ENCODE assay signal across 8 cellular contexts in genomic region chr12:56644654-56645053, GRCh38. TPM values are rescaled to one million over a fixed set of nuclear protein-coding genes. Genes with fewer than 3 reads are reported as not detected.
DNase-seq lines count a peak whose midpoint lies in the region; ATAC-seq and TF ChIP-seq lines count a peak whose summit lies in the region.

No MANE protein-coding gene starts in this region.

- peaks cover 8% of the 10 kb centered on the region for H3K79me1 ChIP-seq in trophoblast cell (ENCODE audit: low read length)

- H3K18ac ChIP-seq in trophoblast cell (ENCODE audit: low read length) = no peak overlapping the region

- intact Hi-C loops in esophagus squamous epithelium (cut with DNase I) = loop anchor here (10.0 kb wide), 1 partner anchor 80 kb away; the partner anchor contains the start of gene NACA

- H3K9ac ChIP-seq in trophoblast cell (ENCODE audit: low read length) = peak overlapping the region; percentile 92

- H3K27me3 ChIP-seq in esophagus squamous epithelium = no peaks in the 10 kb centered on the region
- no peaks in the 10 kb centered on the region for H3K27me3 ChIP-seq in trophoblast cell (ENCODE audit: insufficient read depth, low read length)

- H2BK5ac ChIP-seq in trophoblast cell (ENCODE audit: low read depth, low read length, poor library complexity) = no peak overlapping the region

- H3K23ac ChIP-seq in trophoblast cell (ENCODE audit: low read length) = no peak overlapping the region

- peak; percentile 46 for DNase-seq in ELR (ENCODE audit: low read depth)
- DNase-seq in RKO (ENCODE audit: low spot score) = peak; percentile 64
- DNase-seq in esophagus squamous epithelium (lab: John Stamatoyannopoulos, UW) = no peak
- DNase-seq in trophoblast cell = no peak
- no peak for DNase-seq in DMS153 treated with DMSO at 0.1 percent for 48 hours (lab: John Stamatoyannopoulos, UW; ENCODE audit: unreplicated experiment)
- DNase-seq in NCI-H187 treated with DMSO at 0.1 percent for 48 hours (lab: John Stamatoyannopoulos, UW) = no peak
- no peak for DNase-seq in amygdala (lab: John Stamatoyannopoulos, UW)

- H4K91ac ChIP-seq in trophoblast cell (ENCODE audit: low read depth, low read length) = no peak overlapping the region

- H3K4me1 ChIP-seq in esophagus squamous epithelium = peaks cover 8 to 59% (median 36%) of the 10 kb centered on the region in 3 donors
- H3K4me1 ChIP-seq in trophoblast cell (ENCODE audit: control insufficient read depth in 1 of 2, insufficient read depth in 2 of 2, low read length in 2 of 2) = peaks cover 2 to 5% of the 10 kb centered on the region in 2 experiments

- no peak overlapping the region for H3K14ac ChIP-seq in trophoblast cell (ENCODE audit: low read length)

- H2AK5ac ChIP-seq in trophoblast cell (ENCODE audit: low read length) = no peak overlapping the region

- H3K4me3 ChIP-seq in esophagus squamous epithelium (peak overlapping the region; percentile 79 to 91 (median 86)), trophoblast cell (ENCODE audit: low read depth, low read length) (peak overlapping the region; percentile 95)

- no peak for TF ChIP-seq POLR2A in esophagus squamous epithelium (IDR thresholded peaks at IDR 0.05)

- WGBS in esophagus squamous epithelium, 2 donors = 24% methylated on average over 4 of the region's 4 CpGs
- no CpG with 5 or more reads among the region's 4 CpGs for WGBS in trophoblast cell (ENCODE audit: extremely low coverage, insufficient coverage, insufficient read length)

- no peak overlapping the region for H2BK120ac ChIP-seq in trophoblast cell (ENCODE audit: insufficient read depth, low read length, poor library complexity)

- H3K79me2 ChIP-seq in trophoblast cell (ENCODE audit: control insufficient read depth, insufficient read depth, low read length, poor library complexity) = peaks cover 14% of the 10 kb centered on the region

- peak overlapping the region; percentile 89 to 97 (median 94) for H3K27ac ChIP-seq in esophagus squamous epithelium
- H3K27ac ChIP-seq in trophoblast cell (ENCODE audit: low read depth, low read length) = no peak overlapping the region

- H3K4ac ChIP-seq in trophoblast cell (ENCODE audit: low read depth, low read length) = peak overlapping the region; percentile 99

- H3K9me3 ChIP-seq in esophagus squamous epithelium = no peaks in the 10 kb centered on the region
- peaks cover 1% of the 10 kb centered on the region for H3K9me3 ChIP-seq in trophoblast cell (ENCODE audit: insufficient read depth, low read depth, low read length)

- TF ChIP-seq CTCF in esophagus squamous epithelium (IDR thresholded peaks at IDR 0.05) = no peak

- ATAC-seq in GM18502 (IDR thresholded peaks at IDR 0.05; ENCODE audit: poor library complexity, unreplicated experiment) = no peak

- H4K12ac ChIP-seq in trophoblast cell (ENCODE audit: low read depth, low read length) = no peak overlapping the region

- H3K36me3 ChIP-seq in esophagus squamous epithelium = peaks cover 31 to 50% (median 42%) of the 10 kb centered on the region in 3 donors
- H3K36me3 ChIP-seq in trophoblast cell (ENCODE audit: control insufficient read depth in 1 of 2, insufficient read depth in 2 of 2, low read length in 2 of 2) = peaks cover 28 to 36% of the 10 kb centered on the region in 2 experiments

- H4K8ac ChIP-seq in trophoblast cell (ENCODE audit: low read depth, low read length) = no peak overlapping the region

- no peak overlapping the region for H2BK12ac ChIP-seq in trophoblast cell (ENCODE audit: low read length)

- H2AFZ ChIP-seq in trophoblast cell (ENCODE audit: insufficient read depth, low read length, poor library complexity) = no peak overlapping the region

- H3K4me2 ChIP-seq in trophoblast cell (ENCODE audit: low read length) = peak overlapping the region; percentile 98

RNA-seq across cellular contexts. Expression of gene ATP5F1B, which starts 1.1 kb away (rescaled TPM):
- 100 to 1,000 TPM; 337 to 726 (median 526) TPM for total RNA-seq in esophagus squamous epithelium
- 513 and 514 TPM in 2 replicates for polyA plus RNA-seq in trophoblast cell (2013)

RNA-seq across cellular contexts. Expression of gene BAZ2A, which starts 14.5 kb away (rescaled TPM):
- total RNA-seq in esophagus squamous epithelium = 10 to 100 TPM; 36.7 to 65.3 (median 59.8) TPM
- polyA plus RNA-seq in trophoblast cell (2013) = 129 and 130 TPM in 2 replicates

RNA-seq across cellular contexts. Expression of gene PTGES3, which starts 43.4 kb away (rescaled TPM):
- 100 to 1,000 TPM in 2 of 4 donors, 10 to 100 TPM in 2; 61.9 to 157 (median 100) TPM for total RNA-seq in esophagus squamous epithelium
- 298 and 301 TPM in 2 replicates for polyA plus RNA-seq in trophoblast cell (2013)

Comparison
In these comparisons a context has a peak if more than half of its experiments do, and no peak if none do; other contexts are left out.
1. DNase-seq: peak in ELR (single experiment) and RKO (single experiment); none in esophagus squamous epithelium (single experiment), trophoblast cell (0 of 2), DMS153 treated with DMSO at 0.1 percent for 48 hours (single experiment), NCI-H187 treated with DMSO at 0.1 percent for 48 hours (single experiment) and amygdala (0 of 56).